In the genomic region with DNA sequence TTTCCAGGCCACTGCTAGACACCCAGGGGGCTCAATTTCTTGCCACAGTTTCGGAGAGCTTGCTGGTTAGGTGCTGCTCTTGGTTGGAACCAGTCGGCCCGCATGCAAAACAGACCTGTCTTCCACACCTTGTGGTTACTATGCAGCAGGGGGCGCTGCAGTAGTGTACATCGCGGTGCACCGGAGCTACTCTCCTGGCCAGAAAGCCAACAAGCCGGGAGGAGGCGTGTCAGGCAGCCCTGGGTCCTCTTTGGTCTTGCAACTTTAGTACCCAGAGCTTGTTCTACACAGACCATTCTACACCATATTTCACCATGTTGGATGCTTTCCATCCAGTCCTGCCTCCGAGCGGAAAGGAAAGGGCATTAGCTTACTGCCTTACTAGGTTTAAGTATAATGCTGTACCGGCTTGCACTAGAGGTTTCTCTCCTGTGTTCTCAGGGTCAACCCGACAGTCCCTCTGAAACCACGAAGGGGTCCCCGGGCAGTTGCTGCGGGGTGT, we compare ENCODE assay signal across 8 cellular contexts. TPM values are rescaled to one million over a fixed set of nuclear protein-coding genes. Genes with fewer than 3 reads are reported as not detected.
DNase-seq lines count a peak whose midpoint lies in the region; ATAC-seq, FAIRE-seq and TF ChIP-seq lines count a peak whose summit lies in the region.

No MANE protein-coding gene starts in this region.

- FAIRE-seq in keratinocyte (lab: Jason Lieb, UNC): peak; percentile 87

- peak; percentile 80 to 89 for DNase-seq in AML-193 (lab: John Stamatoyannopoulos, UW)
- DNase-seq in NCI-H345 treated with DMSO at 0.1 percent for 48 hours (lab: John Stamatoyannopoulos, UW; ENCODE audit: unreplicated experiment): peak; percentile 95
- DNase-seq in cerebellar cortex (ENCODE audit: low spot score): peak; percentile 98
- DNase-seq in keratinocyte (ENCODE audit: low read depth, low spot score): peak; percentile 75
- DNase-seq in stimulated activated CD4-positive, alpha-beta T cell treated with anti-CD3 and anti-CD28 coated beads, Interleukin-12 subunit alpha, Interleukin-12 subunit beta, amount 100 ng/mL, for 48 hours (ENCODE audit: low read depth in 2 of 3, low spot score in 1 of 3): peak; percentile 85 to 89 (median 87)

- H3K79me2 ChIP-seq in keratinocyte (ENCODE audit: control insufficient read depth, insufficient read depth, low read length): no peaks in the 10 kb centered on the region

- peak overlapping the region; percentile 98 for H3K4me2 ChIP-seq in keratinocyte (ENCODE audit: control insufficient read depth, extremely low read depth, insufficient read depth, low read depth, low read length)

- peaks cover 15% of the 10 kb centered on the region for H3K4me1 ChIP-seq in keratinocyte (ENCODE audit: control insufficient read depth, extremely low read depth, insufficient read depth, low read length)

- TF ChIP-seq POLR2A in GM19099 (IDR thresholded peaks at IDR 0.05; ENCODE audit: extremely low read depth, insufficient read length, low read depth): peak; percentile 14

- TF ChIP-seq CTCF in keratinocyte (optimal IDR thresholded peaks at IDR 0.05 in 1 of 3, IDR thresholded peaks at IDR 0.05 in 1 of 3, conservative IDR thresholded peaks at IDR 0.05 in 1 of 3; ENCODE audit: extremely low read depth in 1 of 3, insufficient read depth in 2 of 3, low read length in 3 of 3): peak; percentile 84 to 99 (median 89)

- H3K36me3 ChIP-seq in keratinocyte (ENCODE audit: control insufficient read depth in 2 of 2, extremely low read depth in 1 of 2, insufficient read depth in 2 of 2, low read length in 2 of 2): no peaks in the 10 kb centered on the region

- dilution Hi-C loops in keratinocyte (cut with MboI; ENCODE audit: extremely low pct_ligation_motif_present, low sequenced_read_pairs): no loop called here

- no peaks in the 10 kb centered on the region for H3K9me1 ChIP-seq in keratinocyte (ENCODE audit: control insufficient read depth, extremely low read depth, insufficient read depth, low read length)

- no peaks in the 10 kb centered on the region for H3K27me3 ChIP-seq in keratinocyte (ENCODE audit: control insufficient read depth, extremely low read depth, insufficient read depth, low read length)

- peak; percentile 62 for ATAC-seq in HG03354 (IDR thresholded peaks at IDR 0.05; ENCODE audit: poor library complexity, severe bottlenecking, unreplicated experiment)
- ATAC-seq in activated CD4-positive, CD25-positive, alpha-beta regulatory T cell treated with anti-CD3 and anti-CD28 coated beads, Interleukin-2, amount 50 U/mL, for 24 hours: peak; percentile 66 to 70

- H3K4me3 ChIP-seq in keratinocyte (ENCODE audit: control insufficient read depth in 2 of 3, extremely low read depth in 1 of 3, insufficient read depth in 2 of 3, low read depth in 1 of 3, low read length in 3 of 3): peak overlapping the region; percentile 89 to 97 (median 96)

- H2AFZ ChIP-seq in keratinocyte (ENCODE audit: control insufficient read depth, low read length): peak overlapping the region; percentile 99

- H3K9ac ChIP-seq in keratinocyte (ENCODE audit: control insufficient read depth, extremely low read depth, insufficient read depth, low read length): peak overlapping the region; percentile 94

- H3K27ac ChIP-seq in keratinocyte (ENCODE audit: control insufficient read depth, insufficient read depth, low read length): peak overlapping the region; percentile 93

- H4K20me1 ChIP-seq in keratinocyte (ENCODE audit: control insufficient read depth, extremely low read depth, insufficient read depth, low read length): no peaks in the 10 kb centered on the region

- H3K9me3 ChIP-seq in keratinocyte (ENCODE audit: control insufficient read depth, low read depth, low read length): no peaks in the 10 kb centered on the region

RNA-seq across cellular contexts. Expression of gene TMTC2, which starts 0.9 kb away (rescaled TPM):
- 3.4 to 3.8 TPM (median 3.7 TPM) in 3 replicates for polyA plus RNA-seq in keratinocyte
- 4.1 TPM for polyA plus RNA-seq in keratinocyte (2011; ENCODE audit: low read depth)
- 1.2 and 2.3 TPM in 2 replicates for polyA plus RNA-seq in keratinocyte (2011; cell fraction: cytosol; rRNA removed)
- polyA plus RNA-seq in keratinocyte (2011; cell fraction: nucleus; rRNA removed): 7.0 and 8.6 TPM in 2 replicates
- 3.7 and 5.2 TPM in 2 replicates for polyA plus RNA-seq in keratinocyte (2012; ENCODE audit: low replicate concordance)
- polyA minus RNA-seq in keratinocyte: 5.9 to 7.5 TPM (median 6.2 TPM) in 3 replicates
- polyA minus RNA-seq in keratinocyte (2011; cell fraction: cytosol; rRNA and poly(A)+ RNA removed): 3.3 TPM
- polyA minus RNA-seq in keratinocyte (2011; cell fraction: nucleus; rRNA and poly(A)+ RNA removed): 10.9 and 17.8 TPM in 2 replicates

Comparison
In these comparisons a context has a peak if more than half of its experiments do, and no peak if none do; other contexts are left out.
1. Peak in every context shown above with its lines: DNase-seq, ATAC-seq, H3K4me3 ChIP-seq and H3K27ac ChIP-seq.